Comparison of ENCODE assay signal across 23 cellular contexts in the genomic region with DNA sequence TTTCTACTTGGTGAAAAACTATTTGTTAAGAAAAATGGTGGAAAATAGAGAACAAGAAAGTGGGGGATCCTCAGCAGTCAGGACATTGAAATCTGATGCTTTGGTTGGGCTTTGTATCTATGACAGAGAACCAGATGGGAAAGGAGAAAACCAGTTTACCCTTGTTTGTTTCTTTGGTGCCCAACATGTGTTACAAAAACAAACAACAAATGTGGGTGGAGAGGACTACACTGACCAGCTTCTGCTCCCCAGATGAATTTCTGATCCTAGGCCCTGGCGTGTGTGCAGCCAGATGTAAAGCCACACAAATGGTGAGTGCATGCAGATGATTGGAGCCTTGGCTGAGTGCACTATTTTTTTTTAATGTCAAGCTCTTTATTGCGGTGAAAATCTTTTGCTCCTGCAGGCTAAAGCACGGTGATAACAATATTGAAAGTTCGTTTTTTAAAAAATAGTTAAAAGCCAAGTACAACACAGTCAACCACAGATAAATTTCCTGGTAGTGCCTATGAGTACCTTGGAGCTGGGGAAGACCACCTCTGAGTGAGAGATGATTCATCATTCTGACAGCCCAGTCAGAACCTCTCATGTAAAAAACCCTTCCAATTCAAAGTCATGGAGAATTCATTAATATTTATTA.
"Had no signal": no experiment of that assay in that cellular context is flagged by ENCODE, and none has a peak within 500 bp of the region (broad histone marks: within the 10 kb centered on the region; RNA-seq: fewer than 3 reads in every experiment).

No MANE protein-coding gene starts in this region.

- H3K36me3 ChIP-seq: cardiac muscle cell, esophagus muscularis mucosa, right atrium auricular region, tibial nerve, uterus had no signal

- H3K4me3 Mint-ChIP-seq: activated naive CD4-positive, alpha-beta T cell treated with anti-CD3 and anti-CD28 coated beads for 36 hours; activated naive CD8-positive, alpha-beta T cell treated with anti-CD3 and anti-CD28 coated beads, Interleukin-2, amount 50 U/mL, for 24 hours; memory B cell; natural killer cell; stimulated activated naive B cell treated with anti-CD40 and anti-IgM and Interleukin-4, amounts not matched to agents 10 μg/mL and 1 μg/mL and 100 μg/mL, for 72 hours; T-helper 2 cell treated with Interferon-gamma antibody and Interleukin-4, amounts not matched to agents 5 μg/mL and 100 μg/mL, for 36 hours had no signal

- H3K27ac ChIP-seq: cardiac muscle cell, esophagus muscularis mucosa, foreskin keratinocyte, right atrium auricular region, tibial nerve, uterus had no signal

- H3K27me3 Mint-ChIP-seq: activated naive CD8-positive, alpha-beta T cell treated with anti-CD3 and anti-CD28 coated beads, Interleukin-2, amount 50 U/mL, for 24 hours; memory B cell; stimulated activated naive B cell treated with anti-CD40 and anti-IgM and Interleukin-4, amounts not matched to agents 10 μg/mL and 1 μg/mL and 100 μg/mL, for 72 hours had no signal

- ATAC-seq: activated CD4-positive, CD25-positive, alpha-beta regulatory T cell treated with anti-CD3 and anti-CD28 coated beads, Interleukin-2, amount 50 U/mL, for 24 hours; activated naive CD8-positive, alpha-beta T cell treated with anti-CD3 and anti-CD28 coated beads, Interleukin-2, amount 50 U/mL, for 24 hours; foreskin keratinocyte; left ventricle myocardium superior; mucosa of descending colon; natural killer cell; stimulated activated naive B cell treated with anti-CD40 and anti-IgM and Interleukin-4, amounts not matched to agents 10 μg/mL and 1 μg/mL and 100 μg/mL, for 72 hours had no signal

- H3K4me1 Mint-ChIP-seq: activated naive CD8-positive, alpha-beta T cell treated with anti-CD3 and anti-CD28 coated beads, Interleukin-2, amount 50 U/mL, for 24 hours; memory B cell; natural killer cell; stimulated activated naive B cell treated with anti-CD40 and anti-IgM and Interleukin-4, amounts not matched to agents 10 μg/mL and 1 μg/mL and 100 μg/mL, for 72 hours had no signal

- H3K27ac Mint-ChIP-seq: activated naive CD4-positive, alpha-beta T cell treated with anti-CD3 and anti-CD28 coated beads for 36 hours; activated naive CD8-positive, alpha-beta T cell treated with anti-CD3 and anti-CD28 coated beads, Interleukin-2, amount 50 U/mL, for 24 hours; activated T-helper 2 cell treated with anti-CD3 and anti-CD28 coated beads, Interferon-gamma antibody, Interleukin-2, Interleukin-4, amounts not matched to agents 10 μg/mL and 5 μg/mL and 100 μg/mL, durations not matched to agents 14 hours and 24 hours and 36 hours; memory B cell; natural killer cell; stimulated activated naive B cell treated with anti-CD40 and anti-IgM and Interleukin-4, amounts not matched to agents 10 μg/mL and 1 μg/mL and 100 μg/mL, for 72 hours; T-helper 2 cell treated with Interferon-gamma antibody and Interleukin-4, amounts not matched to agents 5 μg/mL and 100 μg/mL, for 36 hours had no signal

- H3K4me3 ChIP-seq: cardiac muscle cell, esophagus muscularis mucosa, mucosa of descending colon, right atrium auricular region, tibial nerve, uterus had no signal

- DNase-seq: activated naive CD4-positive, alpha-beta T cell treated with anti-CD3 and anti-CD28 coated beads for 36 hours; activated naive CD8-positive, alpha-beta T cell treated with anti-CD3 and anti-CD28 coated beads, Interleukin-2, amount 50 U/mL, for 24 hours; activated T-cell treated with anti-CD3 and anti-CD28 coated beads for 4 hours; aorta; foreskin keratinocyte; glutamatergic neuron; left ventricle myocardium superior; mucosa of descending colon; natural killer cell; nucleus accumbens; stimulated activated CD4-positive, alpha-beta T cell treated with anti-CD3 and anti-CD28 coated beads, Interleukin-15, amount 100 ng/mL, for 24 hours; stimulated activated CD4-positive, alpha-beta T cell treated with anti-CD3 and anti-CD28 coated beads, Interleukin-4, amount 100 ng/mL, for 1 hour; stimulated activated naive B cell treated with anti-CD40 and anti-IgM and Interleukin-4, amounts not matched to agents 10 μg/mL and 1 μg/mL and 100 μg/mL, for 72 hours; substantia nigra; uterus had no signal

- H3K27me3 ChIP-seq: cardiac muscle cell, esophagus muscularis mucosa, foreskin keratinocyte, right atrium auricular region, tibial nerve, uterus had no signal

- H3K9me3 ChIP-seq: esophagus muscularis mucosa, right atrium auricular region, uterus had no signal

- H3K4me1 ChIP-seq: esophagus muscularis mucosa, foreskin keratinocyte, right atrium auricular region, tibial nerve, uterus had no signal

- H3K36me3 Mint-ChIP-seq: memory B cell; stimulated activated naive B cell treated with anti-CD40 and anti-IgM and Interleukin-4, amounts not matched to agents 10 μg/mL and 1 μg/mL and 100 μg/mL, for 72 hours had no signal
